In the genomic region with DNA sequence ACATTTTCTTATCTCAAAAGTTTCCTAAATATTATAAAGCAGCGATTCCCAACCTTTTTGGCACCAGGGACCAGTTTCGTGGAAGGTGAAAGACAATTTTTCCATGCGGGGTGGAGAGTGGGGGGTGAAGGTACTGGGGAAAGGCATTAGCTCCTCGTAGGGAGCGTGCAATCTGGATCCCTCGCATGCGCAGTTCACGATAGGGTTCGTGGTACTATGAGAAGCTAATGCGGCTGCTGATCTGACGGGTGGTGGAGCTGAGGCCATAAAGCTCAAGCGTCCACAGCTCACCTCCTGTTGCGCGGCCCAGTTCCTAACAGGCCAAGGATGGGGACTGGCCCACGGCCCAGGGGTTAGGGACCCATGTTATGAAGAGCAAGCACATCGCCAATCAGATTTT, we compare ENCODE assay signal across 9 cellular contexts. TPM values are rescaled to one million over a fixed set of nuclear protein-coding genes. Genes with fewer than 3 reads are reported as not detected.
"Had no signal": no experiment of that assay in that cellular context is flagged by ENCODE, and none has a peak within 500 bp of the region (broad histone marks: within the 10 kb centered on the region; RNA-seq: fewer than 3 reads in every experiment).

No MANE protein-coding gene starts in this region.

- DNase-seq: H9, HCEC 1CT, IMR-90, KBM-7 had no signal

- H2AFZ ChIP-seq: GM23338 had no signal

- FAIRE-seq: H1, H54, HTR-8/SVneo had no signal

- H3K4me3 ChIP-seq: GM23338 had no signal

- H3K4me2 ChIP-seq: GM23338 had no signal

- ATAC-seq: GM23338 had no signal

RNA-seq across cellular contexts. Expression of a gene that starts 29.9 kb away (rescaled TPM):
- total RNA-seq: H1, H9, HT-29, IMR-90 had no signal
- polyA plus RNA-seq: H1, IMR-90 had no signal
